12 cellular contexts compared by ENCODE assay signal in the genomic region with DNA sequence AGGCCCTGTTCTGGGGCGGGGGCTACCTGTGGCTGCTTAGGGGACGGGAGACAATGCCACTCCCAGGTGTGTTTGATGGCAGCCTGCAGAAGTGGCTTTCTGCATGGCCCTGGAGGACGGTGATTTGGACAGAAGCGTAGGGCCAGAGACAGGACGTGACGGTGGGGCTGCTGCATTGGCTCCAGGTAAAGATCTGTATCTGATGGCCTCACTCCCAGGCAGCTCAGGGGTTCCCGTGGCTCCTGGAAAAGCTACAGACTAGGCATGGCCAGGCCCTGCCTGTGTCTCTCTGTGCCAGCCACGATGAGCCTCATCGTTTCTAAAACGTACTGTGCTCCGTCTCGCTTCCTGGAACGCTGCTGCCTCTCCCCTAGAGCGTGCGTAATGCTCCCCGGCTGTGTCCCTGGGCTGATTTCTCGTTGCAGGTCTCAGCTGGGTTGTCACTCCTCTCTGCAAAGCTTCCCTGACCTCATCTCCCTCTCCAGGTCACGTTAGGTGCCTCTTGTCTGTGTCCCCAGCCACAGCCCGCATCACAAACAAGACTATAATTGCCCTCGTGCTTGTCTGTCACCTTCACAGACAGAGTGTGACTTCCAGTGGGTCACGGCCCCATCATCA. TPM values are rescaled to one million over a fixed set of nuclear protein-coding genes. Genes with fewer than 3 reads are reported as not detected.
DNase-seq lines count a peak whose midpoint lies in the region; ATAC-seq and TF ChIP-seq lines count a peak whose summit lies in the region.
"Had no signal": no experiment of that assay in that cellular context is flagged by ENCODE, and none has a peak within 500 bp of the region (broad histone marks: within the 10 kb centered on the region; RNA-seq: fewer than 3 reads in every experiment).

No MANE protein-coding gene starts in this region.

- TF ChIP-seq CTCF in RWPE1 (conservative IDR thresholded peaks at IDR 0.05; ENCODE audit: low read depth) (no peak), smooth muscle cell (IDR thresholded peaks at IDR 0.05; ENCODE audit: borderline replicate concordance, insufficient read depth, poor library complexity, severe bottlenecking) (no peak)

- POLR2A ChIA-PET in RWPE1 (lab: Yijun Ruan, JAX; ENCODE audit: low non-redundant PET): interaction anchor here (0.6 kb wide), 1 partner anchor 10 kb away, joined by 5 read pairs; no protein-coding TSS in a partner anchor

- H4K20me1 ChIP-seq in smooth muscle cell (ENCODE audit: low read depth): peaks cover 100% of the 10 kb centered on the region

- peak overlapping the region; percentile 23 for H3K9ac ChIP-seq in mucosa of stomach (ENCODE audit: low read length)
- H3K9ac ChIP-seq in smooth muscle cell (ENCODE audit: low read depth): no peak overlapping the region

- no peak overlapping the region for H2AFZ ChIP-seq in smooth muscle cell (ENCODE audit: low read depth)

- H3F3A ChIP-seq in smooth muscle cell (ENCODE audit: low read depth): no peaks in the 10 kb centered on the region

- H3K36me3 ChIP-seq in mucosa of stomach (ENCODE audit: control insufficient read depth, insufficient read depth, low read length) (no peaks in the 10 kb centered on the region), smooth muscle cell (ENCODE audit: low read depth) (no peaks in the 10 kb centered on the region)
- H3K36me3 ChIP-seq: thoracic aorta had no signal

- DNase-seq in RWPE1 (ENCODE audit: low spot score): no peak
- no peak for DNase-seq in NCI-H2029 treated with DMSO at 0.1 percent for 48 hours (lab: John Stamatoyannopoulos, UW)
- DNase-seq in smooth muscle cell (lab: John Stamatoyannopoulos, UW; ENCODE audit: unreplicated experiment): no peak
- DNase-seq: activated B cell treated with CpG ODN at 0.5 μM for 24 hours; naive thymus-derived CD4-positive, alpha-beta T cell; NCI-H187 treated with DMSO at 0.1 percent for 48 hours; stimulated activated CD4-positive, alpha-beta T cell treated with anti-CD3 and anti-CD28 coated beads, Interleukin-4, amount 100 ng/mL, for 4 hours had no signal

- H3K79me2 ChIP-seq in smooth muscle cell (ENCODE audit: low read depth): peaks cover 94% of the 10 kb centered on the region

- H3K9me3 ChIP-seq in mucosa of stomach (ENCODE audit: control insufficient read depth, low read length) (no peaks in the 10 kb centered on the region), smooth muscle cell (replicated peaks; ENCODE audit: low read depth) (no peaks in the 10 kb centered on the region)
- H3K9me3 ChIP-seq: thoracic aorta had no signal

- H3K4me1 ChIP-seq in mucosa of stomach (ENCODE audit: control insufficient read depth, insufficient read depth, low read length) (peaks cover 27% of the 10 kb centered on the region), smooth muscle cell (ENCODE audit: low read depth) (no peaks in the 10 kb centered on the region)

- WGBS in smooth muscle cell (ENCODE audit: low lambda C conversion rate): 81% methylated on average over 21 of the region's 21 CpGs

- no peaks in the 10 kb centered on the region for H3K27me3 ChIP-seq in mucosa of stomach (ENCODE audit: control insufficient read depth, insufficient read depth, low read length)
- H3K27me3 ChIP-seq in smooth muscle cell (ENCODE audit: low read depth): no peaks in the 10 kb centered on the region

- CTCF ChIA-PET in RWPE1 (lab: Yijun Ruan, JAX): interaction anchor here (0.6 to 0.9 kb wide), 2 partner anchors 8 to 578 kb away, joined by 3 to 4 read pairs; no protein-coding TSS in a partner anchor

- H3K4me3 ChIP-seq in mucosa of stomach (ENCODE audit: low read length) (no peak overlapping the region), smooth muscle cell (no peak overlapping the region)
- H3K4me3 ChIP-seq: thoracic aorta had no signal

- no peak overlapping the region for H3K4me2 ChIP-seq in smooth muscle cell

- peak; percentile 7 for ATAC-seq in esophagus mucosa
- no peak for ATAC-seq in HG03139 (IDR thresholded peaks at IDR 0.05; ENCODE audit: unreplicated experiment)
- ATAC-seq: naive thymus-derived CD4-positive, alpha-beta T cell had no signal

- H3K27ac ChIP-seq in RWPE1 (peak overlapping the region; percentile 95), temporal lobe (ENCODE audit: low read depth, low read length) (peak overlapping the region; percentile 74), smooth muscle cell (ENCODE audit: low read depth) (no peak overlapping the region)
- H3K27ac ChIP-seq: thoracic aorta had no signal

RNA-seq across cellular contexts. Expression of a gene that starts 12.6 kb away (rescaled TPM):
- total RNA-seq in esophagus mucosa (49.1 TPM), temporal lobe (12.3 TPM), smooth muscle cell (18.3 and 20.0 TPM in 2 replicates)
- polyA plus RNA-seq in smooth muscle cell: 38.5 and 41.5 TPM in 2 replicates
